ENCODE assay signal across 15 cellular contexts in the genomic region with DNA sequence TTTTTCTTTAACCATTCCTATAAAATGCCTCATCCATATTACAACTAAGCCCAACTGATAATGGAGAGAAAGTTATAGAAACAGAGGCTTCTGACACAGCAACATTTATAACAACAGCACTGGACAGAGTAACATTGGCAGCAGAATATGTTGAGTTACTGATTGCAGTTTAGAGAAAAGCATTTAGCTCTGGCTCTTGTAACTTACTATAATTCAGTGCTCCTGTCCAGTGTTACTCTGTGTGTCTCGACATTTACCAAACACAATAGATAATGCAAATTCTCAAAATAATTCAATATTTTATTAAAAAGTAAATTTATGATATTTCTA.
DNase-seq lines count a peak whose midpoint lies in the region; ATAC-seq and TF ChIP-seq lines count a peak whose summit lies in the region.
"Had no signal": no experiment of that assay in that cellular context is flagged by ENCODE, and none has a peak within 500 bp of the region (broad histone marks: within the 10 kb centered on the region; RNA-seq: fewer than 3 reads in every experiment).

No MANE protein-coding gene starts in this region.

- intact Hi-C loops in MCF 10A (cut with micrococcal nuclease) (loop anchor here (5.0 to 10.0 kb wide), 3 partner anchors 203 to 1571 kb away; no protein-coding TSS in a partner anchor), breast epithelium (cut with DNase I; ENCODE audit: low total_unique reads) (no loop called here), mammary epithelial cell (cut with micrococcal nuclease) (loop anchor here (5.0 kb wide), 4 partner anchors 158 to 267 kb away; no protein-coding TSS in a partner anchor), psoas muscle (cut with DNase I) (no loop called here)

- H3K27ac Mint-ChIP-seq in MCF 10A (ENCODE audit: low read depth, unreplicated experiment) = peak overlapping the region; percentile 97
- H3K27ac Mint-ChIP-seq: CD8-positive, alpha-beta T cell had no signal

- dilution Hi-C loops in mammary epithelial cell (cut with HindIII; ENCODE audit: low sequenced_read_pairs) = no loop called here

- H3K79me2 ChIP-seq in mammary epithelial cell (ENCODE audit: insufficient read depth, low read length) = no peaks in the 10 kb centered on the region
- no peaks in the 10 kb centered on the region for H3K79me2 ChIP-seq in hepatocyte

- H3K27ac ChIP-seq in breast epithelium = no peak overlapping the region
- H3K27ac ChIP-seq in mammary epithelial cell (ENCODE audit: insufficient read depth, low read depth, low read length) = peak overlapping the region; percentile 80
- no peak overlapping the region for H3K27ac ChIP-seq in hepatocyte
- H3K27ac ChIP-seq in psoas muscle = no peak overlapping the region

- in situ Hi-C loops in mammary epithelial cell (cut with MboI; ENCODE audit: low sequenced_read_pairs in 2 of 2) = loop anchor here in 1 of 2 donors (25.0 kb wide), 2 partner anchors 373 to 523 kb away; a partner anchor contains a TSS

- no peaks in the 10 kb centered on the region for H3K36me3 Mint-ChIP-seq in MCF 10A (ENCODE audit: insufficient read depth, unreplicated experiment)

- TF ChIP-seq CTCF in MCF 10A (IDR thresholded peaks at IDR 0.05; ENCODE audit: unreplicated experiment) = no peak
- TF ChIP-seq CTCF in breast epithelium (IDR thresholded peaks at IDR 0.05) = no peak
- no peak for TF ChIP-seq CTCF in mammary epithelial cell (conservative IDR thresholded peaks at IDR 0.05 in 1 of 2, IDR thresholded peaks at IDR 0.05 in 1 of 2; ENCODE audit: extremely low read depth in 1 of 2, insufficient read depth in 1 of 2, low read depth in 1 of 2, low read length in 2 of 2)
- no peak for TF ChIP-seq CTCF in hepatocyte (IDR thresholded peaks at IDR 0.05; ENCODE audit: poor library complexity)
- TF ChIP-seq CTCF in psoas muscle (IDR thresholded peaks at IDR 0.05) = no peak

- H3K4me1 ChIP-seq in breast epithelium (no peaks in the 10 kb centered on the region), mammary epithelial cell (ENCODE audit: insufficient read depth, low read length) (peaks cover 14% of the 10 kb centered on the region), hepatocyte (ENCODE audit: insufficient read depth) (peaks cover 18% of the 10 kb centered on the region), psoas muscle (no peaks in the 10 kb centered on the region)

- CTCF ChIA-PET in MCF 10A (lab: Yijun Ruan, JAX) (interaction anchor here (0.7 to 3.3 kb wide), 15 partner anchors 12 to 1619 kb away, joined by 3 to 45 read pairs (median 4); no protein-coding TSS in a partner anchor), mammary epithelial cell (lab: Charles Lee; ENCODE audit: low non-redundant PET) (no interaction called here)

- H3K27me3 Mint-ChIP-seq in MCF 10A (ENCODE audit: insufficient read depth, unreplicated experiment) = no peaks in the 10 kb centered on the region

- no peaks in the 10 kb centered on the region for H3K9me3 ChIP-seq in breast epithelium
- H3K9me3 ChIP-seq in mammary epithelial cell (replicated peaks; ENCODE audit: insufficient read depth, low read length) = no peaks in the 10 kb centered on the region
- H3K9me3 ChIP-seq in hepatocyte (ENCODE audit: low read depth) = no peaks in the 10 kb centered on the region
- H3K9me3 ChIP-seq in psoas muscle = no peaks in the 10 kb centered on the region

- H3K27me3 ChIP-seq in breast epithelium (no peaks in the 10 kb centered on the region), mammary epithelial cell (ENCODE audit: insufficient read depth, low read length) (no peaks in the 10 kb centered on the region), hepatocyte (no peaks in the 10 kb centered on the region), psoas muscle (ENCODE audit: insufficient read depth in 3 of 3, low read length in 2 of 3) (no peaks in the 10 kb centered on the region)

- BruUV-seq in MCF 10A (replicated peaks; lab: Mats Ljungman, UMichigan) (no TSS peak), mammary epithelial cell (replicated peaks; lab: Mats Ljungman, UMichigan) (no TSS peak)

- no peak for ATAC-seq in GM18861 (IDR thresholded peaks at IDR 0.05; ENCODE audit: unreplicated experiment)
- ATAC-seq in GM18867 (IDR thresholded peaks at IDR 0.05; ENCODE audit: unreplicated experiment) = no peak
- no peak for ATAC-seq in psoas muscle
- ATAC-seq: CD8-positive, alpha-beta T cell; Right ventricle myocardium inferior had no signal

- peaks cover 46% of the 10 kb centered on the region for H3K4me1 Mint-ChIP-seq in MCF 10A (ENCODE audit: insufficient read depth, unreplicated experiment)

- H3K4me3 Mint-ChIP-seq in MCF 10A (ENCODE audit: unreplicated experiment) = no peak overlapping the region
- H3K4me3 Mint-ChIP-seq: CD8-positive, alpha-beta T cell had no signal

- no peak for DNase-seq in MCF 10A (ENCODE audit: unreplicated experiment)
- DNase-seq in breast epithelium (ENCODE audit: low spot score in 2 of 2) = no peak
- no peak for DNase-seq in mammary epithelial cell
- no peak for DNase-seq in hepatocyte (ENCODE audit: low spot score)
- no peak for DNase-seq in SKM-1 treated with dmso at 0.1 percent for 144 hours (lab: John Stamatoyannopoulos, UW; ENCODE audit: unreplicated experiment)
- DNase-seq in psoas muscle = no peak
- DNase-seq: 8988T; CD8-positive, alpha-beta T cell; GOT3; KBM-7; NCI-H1417 treated with DMSO at 0.1 percent for 48 hours; NCI-H2171 had no signal

- no peak for TF ChIP-seq POLR2A in breast epithelium (IDR thresholded peaks at IDR 0.05)

- peaks cover 7% of the 10 kb centered on the region for H3K9me3 Mint-ChIP-seq in MCF 10A (ENCODE audit: unreplicated experiment)

- POLR2A ChIA-PET in MCF 10A (lab: Yijun Ruan, JAX) = interaction anchor here (0.6 to 2.9 kb wide), 5 partner anchors 197 to 1090 kb away, joined by 3 to 10 read pairs (median 3); no protein-coding TSS in a partner anchor

- H3K4me2 ChIP-seq in mammary epithelial cell (ENCODE audit: insufficient read depth, low read depth, low read length) (peak overlapping the region; percentile 70), hepatocyte (peak overlapping the region; percentile 6)

- WGBS in mammary epithelial cell (ENCODE audit: low coverage, missing lambda C conversion rate) = 100% methylated on average over 1 of the region's 1 CpG
- WGBS in hepatocyte (ENCODE audit: low lambda C conversion rate, missing lambda C conversion rate) = 62% methylated on average over 1 of the region's 1 CpG
- WGBS in psoas muscle, 3 donors = 80 to 92% (median 92%) methylated on average over 1 of the region's 1 CpG

- H3K9me2 ChIP-seq in hepatocyte (replicated peaks; ENCODE audit: insufficient read depth) = no peaks in the 10 kb centered on the region

- H4K20me1 ChIP-seq in mammary epithelial cell (ENCODE audit: insufficient read depth, low read length) (no peaks in the 10 kb centered on the region), hepatocyte (ENCODE audit: insufficient read depth, poor library complexity, severe bottlenecking) (no peaks in the 10 kb centered on the region)

- H3K36me3 ChIP-seq in breast epithelium (no peaks in the 10 kb centered on the region), mammary epithelial cell (ENCODE audit: insufficient read depth, low read length) (no peaks in the 10 kb centered on the region), hepatocyte (replicated peaks; ENCODE audit: insufficient read depth, low read depth) (no peaks in the 10 kb centered on the region), psoas muscle (ENCODE audit: insufficient read depth in 1 of 2, low read depth in 1 of 2) (no peaks in the 10 kb centered on the region)

- peak overlapping the region; percentile 33 for H3K9ac ChIP-seq in mammary epithelial cell (ENCODE audit: insufficient read depth, low read length)

- no peak overlapping the region for H2AFZ ChIP-seq in mammary epithelial cell (ENCODE audit: low read depth, low read length)
- H2AFZ ChIP-seq in hepatocyte = no peak overlapping the region

- H3K4me3 ChIP-seq in breast epithelium (no peak overlapping the region), mammary epithelial cell (replicated peaks in 1 of 3; ENCODE audit: insufficient read depth in 1 of 3, low read depth in 2 of 3, low read length in 3 of 3) (no peak overlapping the region), hepatocyte (no peak overlapping the region), psoas muscle (no peak overlapping the region)

Comparison
In these comparisons a context has a peak if more than half of its experiments do, and no peak if none do; other contexts are left out.
1. intact Hi-C loops: an anchor here in MCF 10A (5.0 to 10.0 kb wide) and mammary epithelial cell (5.0 kb wide); none called in breast epithelium and psoas muscle.